In genomic region chr6:99467509-99468106, GRCh38 we compare ENCODE assay signal across 2 cellular contexts.
TF ChIP-seq lines count a peak whose summit lies in the region.

No MANE protein-coding gene starts in this region.

TF ChIP-seq in HCT116, 20 proteins besides CTCF, POLR2A, EP300 and RAD21:
- TF ChIP-seq CEBPB (IDR thresholded peaks at IDR 0.05; ENCODE audit: low read depth), result no peak
- TF ChIP-seq ZFX (IDR thresholded peaks at IDR 0.05), result no peak
- TF ChIP-seq SIN3A (IDR thresholded peaks at IDR 0.05; ENCODE audit: low read depth), result no peak
- TF ChIP-seq CBX3 (IDR thresholded peaks at IDR 0.05; ENCODE audit: low read depth), result no peak
- TF ChIP-seq JUND (IDR thresholded peaks at IDR 0.05), result no peak
- TF ChIP-seq ZNF274 (IDR thresholded peaks at IDR 0.05; ENCODE audit: low read depth, low read length), result no peak
TF ChIP-seq in HCT116: peak in this region for 0.

TF ChIP-seq in H1, 55 proteins besides CTCF, POLR2A, EP300 and RAD21 (continued from another document):
- TF ChIP-seq EZH2 (IDR thresholded peaks at IDR 0.05; ENCODE audit: low read depth, low read length, severe bottlenecking) (no peak), KDM4A (IDR thresholded peaks at IDR 0.05; ENCODE audit: low read depth, low read length, severe bottlenecking) (no peak), SUZ12 (IDR thresholded peaks at IDR 0.05; ENCODE audit: low read length) (no peak), ATF2 (IDR thresholded peaks at IDR 0.05; ENCODE audit: low read length) (no peak), HDAC2 (IDR thresholded peaks at IDR 0.05; ENCODE audit: borderline replicate concordance in 1 of 2, low read depth in 2 of 2, low read length in 2 of 2) (no peak)
